In the genomic region with DNA sequence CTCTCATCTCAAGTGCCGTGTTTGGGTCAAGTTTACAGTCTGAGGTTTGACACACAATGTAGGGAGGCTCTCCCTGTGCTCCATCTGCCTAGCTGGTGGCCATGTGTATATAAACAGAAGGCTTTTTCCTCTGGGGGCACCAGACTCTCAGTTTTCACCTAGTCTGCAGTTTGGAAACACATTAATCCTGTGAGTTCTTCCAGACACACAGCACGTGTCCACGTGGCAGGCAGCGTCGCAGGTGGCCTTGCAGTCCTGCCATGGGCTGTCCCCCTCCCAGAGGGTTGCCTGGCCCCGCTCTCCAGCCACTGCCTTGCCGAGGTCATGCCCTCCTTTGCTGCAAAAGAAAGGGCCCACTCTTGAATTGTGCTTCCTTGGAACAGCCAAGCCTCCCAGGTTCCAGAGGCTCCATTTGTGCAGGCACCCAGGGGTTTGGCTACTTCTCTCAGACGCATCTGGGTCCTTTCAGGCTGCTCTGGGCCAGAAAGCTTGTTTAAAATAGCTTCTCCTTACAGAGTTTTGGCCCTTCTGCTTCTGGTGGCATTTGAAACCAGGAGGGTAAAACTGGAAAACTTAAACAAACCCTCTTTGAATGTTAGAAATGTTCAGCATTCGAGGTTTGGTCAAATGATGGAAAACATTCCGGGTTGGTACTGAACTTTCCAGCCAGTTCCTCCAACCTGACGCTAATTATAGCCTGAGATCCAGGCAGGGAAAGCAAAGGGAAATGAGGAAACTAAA, we compare ENCODE assay signal across 1 cellular context.
TF ChIP-seq lines count a peak whose summit lies in the region.

No MANE protein-coding gene starts in this region.

TF ChIP-seq in K562, 482 proteins besides CTCF, POLR2A, EP300 and RAD21 (continued from another document):
- TF ChIP-seq DMBX1 (CRISPR knock-in tag; IDR thresholded peaks at IDR 0.05; ENCODE audit: borderline replicate concordance), result peak; percentile 80
- no peak for TF ChIP-seq WHSC1 (IDR thresholded peaks at IDR 0.05; ENCODE audit: low read length)
- 0 out of 2 replicates have a peak, but pooled peaks have one; percentile 5 for TF ChIP-seq TCF3 (CRISPR knock-in tag; IDR thresholded peaks at IDR 0.05)
- no peak for TF ChIP-seq ZNF134 (CRISPR knock-in tag; conservative IDR thresholded peaks at IDR 0.05)
- no peak for TF ChIP-seq ZNF354B (CRISPR knock-in tag; IDR thresholded peaks at IDR 0.05)
- TF ChIP-seq PTRF (tag; IDR thresholded peaks at IDR 0.05), result no peak
- TF ChIP-seq NR2F6 (CRISPR knock-in tag; IDR thresholded peaks at IDR 0.05), result no peak
- TF ChIP-seq ZNF165 (CRISPR knock-in tag; IDR thresholded peaks at IDR 0.05; ENCODE audit: borderline replicate concordance), result peak; percentile 52; the same call in 1 of the 2 replicates
- TF ChIP-seq NR3C1 (CRISPR knock-in tag; IDR thresholded peaks at IDR 0.05), result no peak
- TF ChIP-seq, protein P1, sequence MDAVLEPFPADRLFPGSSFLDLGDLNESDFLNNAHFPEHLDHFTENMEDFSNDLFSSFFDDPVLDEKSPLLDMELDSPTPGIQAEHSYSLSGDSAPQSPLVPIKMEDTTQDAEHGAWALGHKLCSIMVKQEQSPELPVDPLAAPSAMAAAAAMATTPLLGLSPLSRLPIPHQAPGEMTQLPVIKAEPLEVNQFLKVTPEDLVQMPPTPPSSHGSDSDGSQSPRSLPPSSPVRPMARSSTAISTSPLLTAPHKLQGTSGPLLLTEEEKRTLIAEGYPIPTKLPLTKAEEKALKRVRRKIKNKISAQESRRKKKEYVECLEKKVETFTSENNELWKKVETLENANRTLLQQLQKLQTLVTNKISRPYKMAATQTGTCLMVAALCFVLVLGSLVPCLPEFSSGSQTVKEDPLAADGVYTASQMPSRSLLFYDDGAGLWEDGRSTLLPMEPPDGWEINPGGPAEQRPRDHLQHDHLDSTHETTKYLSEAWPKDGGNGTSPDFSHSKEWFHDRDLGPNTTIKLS (IDR thresholded peaks at IDR 0.05; ENCODE audit: borderline replicate concordance, low read depth), result peak; percentile 20; the same call in 1 of the 2 replicates
- no peak for TF ChIP-seq ZEB2 (IDR thresholded peaks at IDR 0.05)
- TF ChIP-seq, protein P2, sequence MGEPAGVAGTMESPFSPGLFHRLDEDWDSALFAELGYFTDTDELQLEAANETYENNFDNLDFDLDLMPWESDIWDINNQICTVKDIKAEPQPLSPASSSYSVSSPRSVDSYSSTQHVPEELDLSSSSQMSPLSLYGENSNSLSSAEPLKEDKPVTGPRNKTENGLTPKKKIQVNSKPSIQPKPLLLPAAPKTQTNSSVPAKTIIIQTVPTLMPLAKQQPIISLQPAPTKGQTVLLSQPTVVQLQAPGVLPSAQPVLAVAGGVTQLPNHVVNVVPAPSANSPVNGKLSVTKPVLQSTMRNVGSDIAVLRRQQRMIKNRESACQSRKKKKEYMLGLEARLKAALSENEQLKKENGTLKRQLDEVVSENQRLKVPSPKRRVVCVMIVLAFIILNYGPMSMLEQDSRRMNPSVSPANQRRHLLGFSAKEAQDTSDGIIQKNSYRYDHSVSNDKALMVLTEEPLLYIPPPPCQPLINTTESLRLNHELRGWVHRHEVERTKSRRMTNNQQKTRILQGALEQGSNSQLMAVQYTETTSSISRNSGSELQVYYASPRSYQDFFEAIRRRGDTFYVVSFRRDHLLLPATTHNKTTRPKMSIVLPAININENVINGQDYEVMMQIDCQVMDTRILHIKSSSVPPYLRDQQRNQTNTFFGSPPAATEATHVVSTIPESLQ (CRISPR knock-in tag; IDR thresholded peaks at IDR 0.05), result no peak
- TF ChIP-seq CAMTA2 (CRISPR knock-in tag; conservative IDR thresholded peaks at IDR 0.05), result no peak
- TF ChIP-seq, protein P3, sequence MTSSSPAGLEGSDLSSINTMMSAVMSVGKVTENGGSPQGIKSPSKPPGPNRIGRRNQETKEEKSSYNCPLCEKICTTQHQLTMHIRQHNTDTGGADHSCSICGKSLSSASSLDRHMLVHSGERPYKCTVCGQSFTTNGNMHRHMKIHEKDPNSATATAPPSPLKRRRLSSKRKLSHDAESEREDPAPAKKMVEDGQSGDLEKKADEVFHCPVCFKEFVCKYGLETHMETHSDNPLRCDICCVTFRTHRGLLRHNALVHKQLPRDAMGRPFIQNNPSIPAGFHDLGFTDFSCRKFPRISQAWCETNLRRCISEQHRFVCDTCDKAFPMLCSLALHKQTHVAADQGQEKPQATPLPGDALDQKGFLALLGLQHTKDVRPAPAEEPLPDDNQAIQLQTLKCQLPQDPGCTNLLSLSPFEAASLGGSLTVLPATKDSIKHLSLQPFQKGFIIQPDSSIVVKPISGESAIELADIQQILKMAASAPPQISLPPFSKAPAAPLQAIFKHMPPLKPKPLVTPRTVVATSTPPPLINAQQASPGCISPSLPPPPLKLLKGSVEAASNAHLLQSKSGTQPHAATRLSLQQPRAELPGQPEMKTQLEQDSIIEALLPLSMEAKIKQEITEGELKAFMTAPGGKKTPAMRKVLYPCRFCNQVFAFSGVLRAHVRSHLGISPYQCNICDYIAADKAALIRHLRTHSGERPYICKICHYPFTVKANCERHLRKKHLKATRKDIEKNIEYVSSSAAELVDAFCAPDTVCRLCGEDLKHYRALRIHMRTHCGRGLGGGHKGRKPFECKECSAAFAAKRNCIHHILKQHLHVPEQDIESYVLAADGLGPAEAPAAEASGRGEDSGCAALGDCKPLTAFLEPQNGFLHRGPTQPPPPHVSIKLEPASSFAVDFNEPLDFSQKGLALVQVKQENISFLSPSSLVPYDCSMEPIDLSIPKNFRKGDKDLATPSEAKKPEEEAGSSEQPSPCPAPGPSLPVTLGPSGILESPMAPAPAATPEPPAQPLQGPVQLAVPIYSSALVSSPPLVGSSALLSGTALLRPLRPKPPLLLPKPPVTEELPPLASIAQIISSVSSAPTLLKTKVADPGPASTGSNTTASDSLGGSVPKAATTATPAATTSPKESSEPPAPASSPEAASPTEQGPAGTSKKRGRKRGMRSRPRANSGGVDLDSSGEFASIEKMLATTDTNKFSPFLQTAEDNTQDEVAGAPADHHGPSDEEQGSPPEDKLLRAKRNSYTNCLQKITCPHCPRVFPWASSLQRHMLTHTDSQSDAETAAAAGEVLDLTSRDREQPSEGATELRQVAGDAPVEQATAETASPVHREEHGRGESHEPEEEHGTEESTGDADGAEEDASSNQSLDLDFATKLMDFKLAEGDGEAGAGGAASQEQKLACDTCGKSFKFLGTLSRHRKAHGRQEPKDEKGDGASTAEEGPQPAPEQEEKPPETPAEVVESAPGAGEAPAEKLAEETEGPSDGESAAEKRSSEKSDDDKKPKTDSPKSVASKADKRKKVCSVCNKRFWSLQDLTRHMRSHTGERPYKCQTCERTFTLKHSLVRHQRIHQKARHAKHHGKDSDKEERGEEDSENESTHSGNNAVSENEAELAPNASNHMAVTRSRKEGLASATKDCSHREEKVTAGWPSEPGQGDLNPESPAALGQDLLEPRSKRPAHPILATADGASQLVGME (CRISPR knock-in tag; IDR thresholded peaks at IDR 0.05), result 0 out of 2 replicates have a peak, but pooled peaks have one; percentile 29
- TF ChIP-seq, protein P4, sequence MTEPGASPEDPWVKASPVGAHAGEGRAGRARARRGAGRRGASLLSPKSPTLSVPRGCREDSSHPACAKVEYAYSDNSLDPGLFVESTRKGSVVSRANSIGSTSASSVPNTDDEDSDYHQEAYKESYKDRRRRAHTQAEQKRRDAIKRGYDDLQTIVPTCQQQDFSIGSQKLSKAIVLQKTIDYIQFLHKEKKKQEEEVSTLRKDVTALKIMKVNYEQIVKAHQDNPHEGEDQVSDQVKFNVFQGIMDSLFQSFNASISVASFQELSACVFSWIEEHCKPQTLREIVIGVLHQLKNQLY (CRISPR knock-in tag; conservative IDR thresholded peaks at IDR 0.05), result no peak
- no peak for TF ChIP-seq POLR2G (IDR thresholded peaks at IDR 0.05; ENCODE audit: low read depth, low read length)
- TF ChIP-seq CXXC5 (CRISPR knock-in tag; IDR thresholded peaks at IDR 0.05), result peak; percentile 54
- TF ChIP-seq FOS (IDR thresholded peaks at IDR 0.05; ENCODE audit: extremely low read depth, insufficient read length), result no peak
- TF ChIP-seq, protein P5, sequence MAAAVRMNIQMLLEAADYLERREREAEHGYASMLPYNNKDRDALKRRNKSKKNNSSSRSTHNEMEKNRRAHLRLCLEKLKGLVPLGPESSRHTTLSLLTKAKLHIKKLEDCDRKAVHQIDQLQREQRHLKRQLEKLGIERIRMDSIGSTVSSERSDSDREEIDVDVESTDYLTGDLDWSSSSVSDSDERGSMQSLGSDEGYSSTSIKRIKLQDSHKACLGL (CRISPR knock-in tag; IDR thresholded peaks at IDR 0.05; ENCODE audit: borderline replicate concordance, poor library complexity, severe bottlenecking), result no peak
- TF ChIP-seq SREBF2 (CRISPR knock-in tag; IDR thresholded peaks at IDR 0.05), result no peak
- TF ChIP-seq OTX1 (CRISPR knock-in tag; IDR thresholded peaks at IDR 0.05), result no peak
- no peak for TF ChIP-seq NRF1 (conservative IDR thresholded peaks at IDR 0.05 in 1 of 2, IDR thresholded peaks at IDR 0.05 in 1 of 2)
- TF ChIP-seq TEAD4 (IDR thresholded peaks at IDR 0.05; ENCODE audit: low read length), result no peak
- no peak for TF ChIP-seq TEAD4 (CRISPR knock-in tag; IDR thresholded peaks at IDR 0.05; ENCODE audit: borderline replicate concordance)
- no peak for TF ChIP-seq CREM (IDR thresholded peaks at IDR 0.05; ENCODE audit: low read depth)
- TF ChIP-seq NCOA4 (IDR thresholded peaks at IDR 0.05; ENCODE audit: partially characterized antibody), result no peak
- no peak for TF ChIP-seq KLF1 (tag; IDR thresholded peaks at IDR 0.05)
- TF ChIP-seq RUNX1 (IDR thresholded peaks at IDR 0.05; ENCODE audit: low read depth), result no peak
- no peak for TF ChIP-seq EWSR1 (IDR thresholded peaks at IDR 0.05; ENCODE audit: borderline replicate concordance, low read depth, partially characterized antibody)
- TF ChIP-seq, protein P6, sequence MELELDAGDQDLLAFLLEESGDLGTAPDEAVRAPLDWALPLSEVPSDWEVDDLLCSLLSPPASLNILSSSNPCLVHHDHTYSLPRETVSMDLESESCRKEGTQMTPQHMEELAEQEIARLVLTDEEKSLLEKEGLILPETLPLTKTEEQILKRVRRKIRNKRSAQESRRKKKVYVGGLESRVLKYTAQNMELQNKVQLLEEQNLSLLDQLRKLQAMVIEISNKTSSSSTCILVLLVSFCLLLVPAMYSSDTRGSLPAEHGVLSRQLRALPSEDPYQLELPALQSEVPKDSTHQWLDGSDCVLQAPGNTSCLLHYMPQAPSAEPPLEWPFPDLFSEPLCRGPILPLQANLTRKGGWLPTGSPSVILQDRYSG (tag; conservative IDR thresholded peaks at IDR 0.05; ENCODE audit: low read depth), result no peak
- no peak for TF ChIP-seq FOXJ2 (tag; IDR thresholded peaks at IDR 0.05)
- TF ChIP-seq ZNF239 (CRISPR knock-in tag; IDR thresholded peaks at IDR 0.05), result no peak
- TF ChIP-seq, protein P7, sequence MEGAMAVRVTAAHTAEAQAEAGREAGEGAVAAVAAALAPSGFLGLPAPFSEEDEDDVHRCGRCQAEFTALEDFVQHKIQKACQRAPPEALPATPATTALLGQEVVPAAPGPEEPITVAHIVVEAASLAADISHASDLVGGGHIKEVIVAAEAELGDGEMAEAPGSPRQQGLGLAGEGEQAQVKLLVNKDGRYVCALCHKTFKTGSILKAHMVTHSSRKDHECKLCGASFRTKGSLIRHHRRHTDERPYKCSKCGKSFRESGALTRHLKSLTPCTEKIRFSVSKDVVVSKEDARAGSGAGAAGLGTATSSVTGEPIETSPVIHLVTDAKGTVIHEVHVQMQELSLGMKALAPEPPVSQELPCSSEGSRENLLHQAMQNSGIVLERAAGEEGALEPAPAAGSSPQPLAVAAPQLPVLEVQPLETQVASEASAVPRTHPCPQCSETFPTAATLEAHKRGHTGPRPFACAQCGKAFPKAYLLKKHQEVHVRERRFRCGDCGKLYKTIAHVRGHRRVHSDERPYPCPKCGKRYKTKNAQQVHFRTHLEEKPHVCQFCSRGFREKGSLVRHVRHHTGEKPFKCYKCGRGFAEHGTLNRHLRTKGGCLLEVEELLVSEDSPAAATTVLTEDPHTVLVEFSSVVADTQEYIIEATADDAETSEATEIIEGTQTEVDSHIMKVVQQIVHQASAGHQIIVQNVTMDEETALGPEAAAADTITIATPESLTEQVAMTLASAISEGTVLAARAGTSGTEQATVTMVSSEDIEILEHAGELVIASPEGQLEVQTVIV (CRISPR knock-in tag; IDR thresholded peaks at IDR 0.05; ENCODE audit: borderline replicate concordance), result no peak
- TF ChIP-seq SIRT6 (IDR thresholded peaks at IDR 0.05; ENCODE audit: low read depth, low read length), result no peak
- TF ChIP-seq, protein P8, sequence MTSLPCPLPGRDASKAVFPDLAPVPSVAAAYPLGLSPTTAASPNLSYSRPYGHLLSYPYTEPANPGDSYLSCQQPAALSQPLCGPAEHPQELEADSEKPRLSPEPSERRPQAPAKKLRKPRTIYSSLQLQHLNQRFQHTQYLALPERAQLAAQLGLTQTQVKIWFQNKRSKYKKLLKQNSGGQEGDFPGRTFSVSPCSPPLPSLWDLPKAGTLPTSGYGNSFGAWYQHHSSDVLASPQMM (CRISPR knock-in tag; IDR thresholded peaks at IDR 0.05), result no peak
- no peak for TF ChIP-seq ASH1L (IDR thresholded peaks at IDR 0.05; ENCODE audit: borderline replicate concordance, low read depth, partially characterized antibody)
- no peak for TF ChIP-seq PTBP1 (IDR thresholded peaks at IDR 0.05; ENCODE audit: low read depth, low read length)
- no peak for TF ChIP-seq HOXB6 (CRISPR knock-in tag; IDR thresholded peaks at IDR 0.05; ENCODE audit: borderline replicate concordance)
- TF ChIP-seq JUN (IDR thresholded peaks at IDR 0.05; ENCODE audit: borderline replicate concordance, low read depth, low read length), result no peak
- no peak for TF ChIP-seq JUN (CRISPR knock-in tag; IDR thresholded peaks at IDR 0.05; ENCODE audit: borderline replicate concordance)
- no peak for TF ChIP-seq CREB1 (IDR thresholded peaks at IDR 0.05)
- no peak for TF ChIP-seq CREB1 (CRISPR knock-in tag; IDR thresholded peaks at IDR 0.05)
- TF ChIP-seq PHB (CRISPR knock-in tag; IDR thresholded peaks at IDR 0.05), result no peak
TF ChIP-seq in K562: peak in this region for 22.
